ENCODE assay signal across 25 cellular contexts in the genomic region with DNA sequence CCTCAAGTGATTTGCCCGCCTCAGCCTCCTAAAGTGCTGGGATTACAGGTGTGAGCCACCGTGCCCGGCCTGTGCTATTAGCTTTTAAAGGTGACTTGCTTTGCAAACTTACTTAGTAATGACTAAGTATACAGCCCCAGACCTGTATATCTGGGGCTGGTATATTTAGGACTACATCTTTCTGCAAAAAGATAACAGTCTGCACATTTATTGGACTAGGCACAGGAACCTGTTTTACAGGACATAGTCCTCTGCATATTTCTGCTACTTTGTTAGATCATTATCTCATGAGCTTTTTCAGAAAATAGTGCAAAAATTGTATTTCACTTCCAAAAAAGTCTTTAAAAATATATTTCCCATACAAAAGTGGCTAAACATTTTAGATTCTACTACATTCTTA. TPM values are rescaled to one million over a fixed set of nuclear protein-coding genes. Genes with fewer than 3 reads are reported as not detected.
"Had no signal": no experiment of that assay in that cellular context is flagged by ENCODE, and none has a peak within 500 bp of the region (broad histone marks: within the 10 kb centered on the region; RNA-seq: fewer than 3 reads in every experiment).

No MANE protein-coding gene starts in this region.

- H3K36me3 ChIP-seq: Peyer's patch, SJSA1 had no signal

- DNase-seq: IMR-90, Karpas-422, KG1, MM.1S, NCI-H1092 treated with DMSO at 0.1 percent for 48 hours, NCI-H1436, NCI-H187, NCI-H2029, NCI-H2081 treated with DMSO at 0.1 percent for 48 hours, NCI-H2171, NCI-H226, NCI-H446, NCI-H510A, NCI-H524 treated with DMSO at 0.1 percent for 48 hours, NCI-H69, NCI-H774, Peyer's patch, Right ventricle myocardium superior, SIG-M5 had no signal

- ATAC-seq: HepG2 had no signal

- H3K27ac ChIP-seq: Peyer's patch, SJSA1, SK-N-MC had no signal

- H3K27me3 ChIP-seq: Peyer's patch had no signal

- H3K4me3 ChIP-seq: Peyer's patch, SJSA1, SK-N-MC had no signal

- H3K4me1 ChIP-seq: Peyer's patch, SJSA1 had no signal

- H3K9me3 ChIP-seq: Peyer's patch, SJSA1 had no signal

RNA-seq across cellular contexts. Expression of a gene that starts 1.3 kb away (rescaled TPM):
- total RNA-seq: HepG2, HT1080, IMR-90, M059J, Right ventricle myocardium superior, RPMI7951, SJSA1 had no signal

RNA-seq across cellular contexts. Expression of a gene that starts 37.3 kb away (rescaled TPM):
- total RNA-seq: HepG2, HT1080, IMR-90, Right ventricle myocardium superior, RPMI7951, SJSA1 had no signal

RNA-seq across cellular contexts. Expression of a gene that starts 52.9 kb away (rescaled TPM):
- total RNA-seq: HepG2, HT1080, IMR-90, M059J, Peyer's patch, Right ventricle myocardium superior, RPMI7951, SJSA1 had no signal
